ENCODE assay signal across 24 cellular contexts in genomic region chr13:95146486-95146885, GRCh38.
"Had no signal": no experiment of that assay in that cellular context is flagged by ENCODE, and none has a peak within 500 bp of the region (broad histone marks: within the 10 kb centered on the region; RNA-seq: fewer than 3 reads in every experiment).

No MANE protein-coding gene starts in this region.

- DNase-seq: effector memory CD4-positive, alpha-beta T cell; esophagus squamous epithelium; foreskin melanocyte; head of caudate nucleus; kidney; left colon; left ventricle myocardium superior; mesendoderm; naive B cell; nephron progenitor cell; psoas muscle; retina; right lobe of liver; spleen; stimulated activated CD4-positive, alpha-beta T cell treated with anti-CD3 and anti-CD28 coated beads, Interleukin-15, amount 100 ng/mL, for 24 hours; stimulated activated CD4-positive, alpha-beta T cell treated with anti-CD3 and anti-CD28 coated beads, Interleukin-1b, Interleukin-23, amount 100 ng/mL, for 48 hours; stimulated activated CD4-positive, alpha-beta T cell treated with anti-CD3 and anti-CD28 coated beads, Interleukin-4, amount 100 ng/mL, for 24 hours; tibial artery; upper lobe of left lung; uterus had no signal

- H3K9me3 ChIP-seq: esophagus squamous epithelium, psoas muscle, right lobe of liver, tibial artery, upper lobe of left lung, uterus had no signal

- H3K36me3 ChIP-seq: esophagus squamous epithelium, right lobe of liver, upper lobe of left lung, uterus had no signal

- H3K4me1 ChIP-seq: parathyroid adenoma, psoas muscle, right lobe of liver, spleen, tibial artery, upper lobe of left lung, uterus had no signal

- H3K27me3 ChIP-seq: esophagus squamous epithelium, hepatocyte, right lobe of liver, spleen, tibial artery, upper lobe of left lung, uterus had no signal

- H3K27ac ChIP-seq: epithelial cell of prostate, esophagus squamous epithelium, hepatocyte, parathyroid adenoma, psoas muscle, right lobe of liver, spleen, tibial artery, upper lobe of left lung, uterus had no signal

- H3K4me3 ChIP-seq: esophagus squamous epithelium, hepatocyte, lung, psoas muscle, right lobe of liver, spleen, tibial artery, upper lobe of left lung, uterus had no signal
